In the genomic region with DNA sequence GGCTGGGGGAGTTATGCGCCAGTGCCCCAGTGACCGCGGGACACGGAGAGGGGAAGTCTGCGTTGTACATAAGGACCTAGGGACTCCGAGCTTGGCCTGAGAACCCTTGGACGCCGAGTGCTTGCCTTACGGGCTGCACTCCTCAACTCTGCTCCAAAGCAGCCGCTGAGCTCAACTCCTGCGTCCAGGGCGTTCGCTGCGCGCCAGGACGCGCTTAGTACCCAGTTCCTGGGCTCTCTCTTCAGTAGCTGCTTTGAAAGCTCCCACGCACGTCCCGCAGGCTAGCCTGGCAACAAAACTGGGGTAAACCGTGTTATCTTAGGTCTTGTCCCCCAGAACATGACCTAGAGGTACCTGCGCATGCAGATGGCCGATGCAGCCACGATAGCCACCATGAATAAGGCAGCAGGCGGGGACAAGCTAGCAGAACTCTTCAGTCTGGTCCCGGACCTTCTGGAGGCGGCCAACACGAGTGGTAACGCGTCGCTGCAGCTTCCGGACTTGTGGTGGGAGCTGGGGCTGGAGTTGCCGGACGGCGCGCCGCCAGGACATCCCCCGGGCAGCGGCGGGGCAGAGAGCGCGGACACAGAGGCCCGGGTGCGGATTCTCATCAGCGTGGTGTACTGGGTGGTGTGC, we compare ENCODE assay signal across 9 cellular contexts. TPM values are rescaled to one million over a fixed set of nuclear protein-coding genes. Genes with fewer than 3 reads are reported as not detected.
A peak's percentile ranks its signal among the peaks of the same experiment; 100 is the strongest.
DNase-seq lines count a peak whose midpoint lies in the region; TF ChIP-seq lines count a peak whose summit lies in the region.
"Had no signal": no experiment of that assay in that cellular context is flagged by ENCODE, and none has a peak within 500 bp of the region (broad histone marks: within the 10 kb centered on the region; RNA-seq: fewer than 3 reads in every experiment).

A gene with protein sequence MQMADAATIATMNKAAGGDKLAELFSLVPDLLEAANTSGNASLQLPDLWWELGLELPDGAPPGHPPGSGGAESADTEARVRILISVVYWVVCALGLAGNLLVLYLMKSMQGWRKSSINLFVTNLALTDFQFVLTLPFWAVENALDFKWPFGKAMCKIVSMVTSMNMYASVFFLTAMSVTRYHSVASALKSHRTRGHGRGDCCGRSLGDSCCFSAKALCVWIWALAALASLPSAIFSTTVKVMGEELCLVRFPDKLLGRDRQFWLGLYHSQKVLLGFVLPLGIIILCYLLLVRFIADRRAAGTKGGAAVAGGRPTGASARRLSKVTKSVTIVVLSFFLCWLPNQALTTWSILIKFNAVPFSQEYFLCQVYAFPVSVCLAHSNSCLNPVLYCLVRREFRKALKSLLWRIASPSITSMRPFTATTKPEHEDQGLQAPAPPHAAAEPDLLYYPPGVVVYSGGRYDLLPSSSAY (plus strand): TSS at position 6 of the 636 bp plus-strand sequence. CDS start 355 bp downstream, at position 361.

- TF ChIP-seq CTCF in epithelial cell of esophagus (IDR thresholded peaks at IDR 0.05; ENCODE audit: insufficient read depth, low read depth, low read length, missing control alignments): no peak

- no peak within 1 kb of the TSS for H4K8ac ChIP-seq in mesendoderm (ENCODE audit: low read depth, low read length)

- peaks cover 55% of the 10 kb centered on the region for H3K27me3 ChIP-seq in ACC112 (ENCODE audit: insufficient read depth, low read length)
- H3K27me3 ChIP-seq in mesendoderm (ENCODE audit: insufficient read depth, low read length, poor library complexity): peaks cover 3% of the 10 kb centered on the region

- no peak within 1 kb of the TSS for H2BK5ac ChIP-seq in mesendoderm (ENCODE audit: low read length)

- peak within 1 kb of the TSS; percentile 31 for H3K4me2 ChIP-seq in mesendoderm (ENCODE audit: low read length)

- H3K4ac ChIP-seq in mesendoderm (ENCODE audit: low read depth, low read length): no peak within 1 kb of the TSS

- no peak within 1 kb of the TSS for H3K23ac ChIP-seq in mesendoderm (ENCODE audit: low read length)

- DNase-seq in NCI-H2029 treated with DMSO at 0.1 percent for 48 hours (lab: John Stamatoyannopoulos, UW): peak; percentile 31
- peak; percentile 11 for DNase-seq in epithelial cell of esophagus (ENCODE audit: low read depth)
- DNase-seq in mesendoderm: no peak
- DNase-seq in NCI-H146 treated with DMSO at 0.1 percent for 48 hours (lab: John Stamatoyannopoulos, UW; ENCODE audit: unreplicated experiment): no peak
- DNase-seq in SKM-1 treated with dmso at 0.1 percent for 144 hours (lab: John Stamatoyannopoulos, UW; ENCODE audit: unreplicated experiment): no peak
- DNase-seq in cerebellum (ENCODE audit: low spot score): no peak
- no peak for DNase-seq in NCI-H1436 treated with DMSO at 0.1 percent for 48 hours (lab: John Stamatoyannopoulos, UW)

- no peak within 1 kb of the TSS for H2BK120ac ChIP-seq in mesendoderm (ENCODE audit: low read depth, low read length)

- H2AFZ ChIP-seq in ACC112 (ENCODE audit: low read length, unreplicated experiment): peak within 1 kb of the TSS; percentile 39

- no CpG with 5 or more reads among the region's 45 CpGs for WGBS in mesendoderm (ENCODE audit: extremely low coverage, insufficient coverage, low lambda C conversion rate)

- no peak within 1 kb of the TSS for H2AK5ac ChIP-seq in mesendoderm (ENCODE audit: low read length)

- no peak within 1 kb of the TSS for H3K27ac ChIP-seq in ACC112 (ENCODE audit: low read depth, low read length)
- H3K27ac ChIP-seq in mesendoderm (ENCODE audit: low read depth, low read length): no peak within 1 kb of the TSS

- H3K4me1 ChIP-seq in ACC112 (ENCODE audit: control insufficient read depth, insufficient read depth, low read length, unreplicated experiment) (peaks cover 14% of the 10 kb centered on the region), mesendoderm (ENCODE audit: control insufficient read depth, low read depth, low read length) (no peaks in the 10 kb centered on the region)

- H3K4me3 ChIP-seq in ACC112 (ENCODE audit: low read depth, low read length): peak within 1 kb of the TSS; percentile 77
- peak within 1 kb of the TSS; percentile 4 for H3K4me3 ChIP-seq in epithelial cell of esophagus (ENCODE audit: low read length)
- no peak within 1 kb of the TSS for H3K4me3 ChIP-seq in mesendoderm (ENCODE audit: low read length)

- H2BK15ac ChIP-seq in mesendoderm (replicated peaks; ENCODE audit: low read depth): no peak within 1 kb of the TSS

- H3K18ac ChIP-seq in mesendoderm (ENCODE audit: low read length): no peak within 1 kb of the TSS

- H4K5ac ChIP-seq in mesendoderm (ENCODE audit: low read length): no peak within 1 kb of the TSS

- no peaks in the 10 kb centered on the region for H3K79me1 ChIP-seq in mesendoderm (ENCODE audit: low read length)

- H3K56ac ChIP-seq in mesendoderm (ENCODE audit: low read length): no peak within 1 kb of the TSS

- H3K79me2 ChIP-seq in ACC112 (ENCODE audit: control insufficient read depth, insufficient read depth, low read length, unreplicated experiment) (no peaks in the 10 kb centered on the region), mesendoderm (ENCODE audit: control insufficient read depth, insufficient read depth, low read length) (no peaks in the 10 kb centered on the region)

- H3K36me3 ChIP-seq in ACC112 (ENCODE audit: insufficient read depth, low read length): no peaks in the 10 kb centered on the region
- no peaks in the 10 kb centered on the region for H3K36me3 ChIP-seq in mesendoderm (ENCODE audit: control insufficient read depth, insufficient read depth, low read length)

- peak within 1 kb of the TSS; percentile 8 for H3K9ac ChIP-seq in mesendoderm (ENCODE audit: low read length)

RNA-seq across cellular contexts. Expression of the gene that starts here (rescaled TPM):
- 0.03 TPM for polyA plus RNA-seq in mesendoderm (2013, experiment 1 of 2)
- polyA plus RNA-seq in mesendoderm (2013, experiment 2 of 2): not detected
- total RNA-seq in cerebellum: 0.36 TPM
- total RNA-seq: activated B cell treated with CpG ODN at 0.5 μM for 24 hours had no signal

Comparison
In these comparisons a context has a peak if more than half of its experiments do, and no peak if none do; other contexts are left out.
1. DNase-seq: peak in NCI-H2029 treated with DMSO at 0.1 percent for 48 hours (single experiment) and epithelial cell of esophagus (single experiment); none in mesendoderm (single experiment), NCI-H146 treated with DMSO at 0.1 percent for 48 hours (single experiment), SKM-1 treated with dmso at 0.1 percent for 144 hours (single experiment), cerebellum (single experiment) and NCI-H1436 treated with DMSO at 0.1 percent for 48 hours (single experiment).